In genomic region chr19:16457954-16458331, GRCh38 we compare ENCODE assay signal across 10 cellular contexts. TPM values are rescaled to one million over a fixed set of nuclear protein-coding genes. Genes with fewer than 3 reads are reported as not detected.
DNase-seq lines count a peak whose midpoint lies in the region; ATAC-seq, FAIRE-seq and TF ChIP-seq lines count a peak whose summit lies in the region.
"Had no signal": no experiment of that assay in that cellular context is flagged by ENCODE, and none has a peak within 500 bp of the region (broad histone marks: within the 10 kb centered on the region; RNA-seq: fewer than 3 reads in every experiment).

No MANE protein-coding gene starts in this region.

- no peaks in the 10 kb centered on the region for H3K9me2 ChIP-seq in OCI-LY7 (ENCODE audit: insufficient read depth, low read length)

- peak overlapping the region; percentile 86 for H3K4me2 ChIP-seq in OCI-LY7 (ENCODE audit: low read length)

- peaks cover 18% of the 10 kb centered on the region for H3K36me3 ChIP-seq in OCI-LY7 (ENCODE audit: insufficient read depth, low read length)
- no peaks in the 10 kb centered on the region for H3K36me3 ChIP-seq in muscle layer of colon (ENCODE audit: insufficient read depth, low read length)
- H3K36me3 ChIP-seq: pancreas had no signal

- no TSS peak for BruUV-seq in OCI-LY7 (replicated peaks; lab: Mats Ljungman, UMichigan)

- no peak overlapping the region for H2AFZ ChIP-seq in OCI-LY7 (ENCODE audit: low read length)

- H3K4me1 ChIP-seq in OCI-LY7 (ENCODE audit: insufficient read depth, low read length, poor library complexity, severe bottlenecking) (peaks cover 69% of the 10 kb centered on the region), muscle layer of colon (ENCODE audit: insufficient read depth, low read length) (peaks cover 33% of the 10 kb centered on the region)

- no peaks in the 10 kb centered on the region for H3K9me3 ChIP-seq in OCI-LY7 (ENCODE audit: low read length)
- no peaks in the 10 kb centered on the region for H3K9me3 ChIP-seq in muscle layer of colon (ENCODE audit: low read length)
- H3K9me3 ChIP-seq: pancreas had no signal

- H3K4me3 ChIP-seq in OCI-LY7 (ENCODE audit: low read depth, low read length, poor library complexity, severe bottlenecking) (peak overlapping the region; percentile 48), coronary artery (peak overlapping the region; percentile 55), muscle layer of colon (ENCODE audit: low read depth in 1 of 2, low read length in 2 of 2) (peak overlapping the region in 1 of 2 donors; percentile 33)
- H3K4me3 ChIP-seq: pancreas had no signal

- peaks cover 5% of the 10 kb centered on the region; the same call in 1 of the 2 replicates for H4K20me1 ChIP-seq in OCI-LY7 (ENCODE audit: insufficient read depth, low read length)

- TF ChIP-seq CTCF in OCI-LY7 (conservative IDR thresholded peaks at IDR 0.05; ENCODE audit: low read length) (no peak), coronary artery (IDR thresholded peaks at IDR 0.05) (no peak)

- no peak for DNase-seq in OCI-LY7 (ENCODE audit: low spot score)
- DNase-seq in coronary artery (ENCODE audit: low spot score) = no peak
- DNase-seq in hippocampal formation (lab: John Stamatoyannopoulos, UW) = no peak
- DNase-seq in frontal cortex (ENCODE audit: low spot score in 2 of 2) = no peak
- no peak for DNase-seq in CD1c-positive myeloid dendritic cell (ENCODE audit: extremely low spot score)
- DNase-seq: DND-41 had no signal

- H3K79me2 ChIP-seq in OCI-LY7 (ENCODE audit: insufficient read depth, low read depth, low read length) = peaks cover 94% of the 10 kb centered on the region

- H3K9ac ChIP-seq in muscle layer of colon (ENCODE audit: low read length) = no peak overlapping the region

- intact Hi-C loops in OCI-LY7 (cut with micrococcal nuclease; ENCODE audit: unreplicated experiment) = no loop called here

- no peak for ATAC-seq in HG03159 (IDR thresholded peaks at IDR 0.05; ENCODE audit: unreplicated experiment)

- H3K27ac ChIP-seq in OCI-LY7 (ENCODE audit: low read depth, low read length, poor library complexity, severe bottlenecking) (peak overlapping the region; percentile 34), coronary artery (peak overlapping the region; percentile 43 to 81), muscle layer of colon (ENCODE audit: low read depth, low read length) (peak overlapping the region; percentile 48), temporal lobe (ENCODE audit: low read depth, low read length) (peak overlapping the region; percentile 64)
- H3K27ac ChIP-seq: pancreas had no signal

- CTCF ChIA-PET in OCI-LY7 (lab: Charles Lee; ENCODE audit: unreplicated experiment) = no interaction called here

- FAIRE-seq in frontal cortex (lab: Jason Lieb, UNC) = no peak
- FAIRE-seq: pancreas had no signal

- POLR2A ChIA-PET in OCI-LY7 (lab: Charles Lee) = interaction anchor here (0.5 kb wide), 1 partner anchor 67 kb away, joined by 3 read pairs; no protein-coding TSS in a partner anchor

- no peaks in the 10 kb centered on the region for H3K27me3 ChIP-seq in muscle layer of colon (ENCODE audit: control insufficient read depth in 1 of 2, insufficient read depth in 2 of 2, low read length in 2 of 2)
- H3K27me3 ChIP-seq: pancreas had no signal

RNA-seq across cellular contexts. Expression of gene EPS15L1, which starts 13.8 kb away (rescaled TPM):
- 22.4 and 28.1 TPM in 2 replicates for total RNA-seq in OCI-LY7 (2014; rRNA removed; shearing (Covaris generic))
- total RNA-seq in OCI-LY7 (2022) (67.0 and 67.1 TPM in 2 replicates), temporal lobe (16.2 TPM), frontal cortex (15.1 TPM)

RNA-seq across cellular contexts. Expression of gene CALR3, which starts 38.0 kb away (rescaled TPM):
- total RNA-seq in OCI-LY7 (2014; rRNA removed; shearing (Covaris generic)) = not detected in 2 replicates
- total RNA-seq in OCI-LY7 (2022) (not detected in 2 replicates), temporal lobe (not detected), frontal cortex (not detected)
- total RNA-seq: pancreas had no signal

RNA-seq across cellular contexts. Expression of gene C19orf44, which starts 38.3 kb away (rescaled TPM):
- 5.2 and 6.8 TPM in 2 replicates for total RNA-seq in OCI-LY7 (2014; rRNA removed; shearing (Covaris generic))
- total RNA-seq in OCI-LY7 (2022) (7.6 and 8.4 TPM in 2 replicates), temporal lobe (4.4 TPM), frontal cortex (3.3 TPM)
